8 cellular contexts compared by ENCODE assay signal in genomic region chr10:102917314-102917961, GRCh38. TPM values are rescaled to one million over a fixed set of nuclear protein-coding genes. Genes with fewer than 3 reads are reported as not detected.
DNase-seq lines count a peak whose midpoint lies in the region; ATAC-seq and TF ChIP-seq lines count a peak whose summit lies in the region.

No MANE protein-coding gene starts in this region.

- H3K4me3 Mint-ChIP-seq in T-cell: peak overlapping the region; percentile 91 to 93 (median 92)
- peak overlapping the region; percentile 94 for H3K4me3 Mint-ChIP-seq in progenitor cell of endocrine pancreas (ENCODE audit: low read depth)
- H3K4me3 Mint-ChIP-seq in type B pancreatic cell: peak overlapping the region; percentile 95

- H3K9me3 ChIP-seq in Karpas-422 (ENCODE audit: low read length) (no peaks in the 10 kb centered on the region), adrenal gland (replicated peaks in 1 of 3) (no peaks in the 10 kb centered on the region)

- no peak overlapping the region for H2AFZ ChIP-seq in Karpas-422 (ENCODE audit: low read length)

- DNase-seq in ELR (ENCODE audit: low read depth): peak; percentile 81
- DNase-seq in Karpas-422: peak; percentile 91
- peak; percentile 60 to 84 (median 76) for DNase-seq in T-cell
- peak; percentile 84 to 94 (median 90) for DNase-seq in adrenal gland
- peak; percentile 89 for DNase-seq in left ventricle myocardium superior
- peak; percentile 79 for DNase-seq in progenitor cell of endocrine pancreas (ENCODE audit: low spot score, unreplicated experiment)
- peak; percentile 88 for DNase-seq in type B pancreatic cell (ENCODE audit: extremely low spot score, unreplicated experiment)

- H3K36me3 ChIP-seq in Karpas-422 (ENCODE audit: insufficient read depth, low read length) (no peaks in the 10 kb centered on the region), adrenal gland (replicated peaks in 1 of 2) (no peaks in the 10 kb centered on the region)

- TF ChIP-seq CTCF in adrenal gland (IDR thresholded peaks at IDR 0.05) (peak; percentile 86 to 98 (median 96)), progenitor cell of endocrine pancreas (IDR thresholded peaks at IDR 0.05; ENCODE audit: unreplicated experiment) (peak; percentile 98), type B pancreatic cell (conservative IDR thresholded peaks at IDR 0.05) (peak; percentile 99)

- peaks cover 46 to 48% (median 46%) of the 10 kb centered on the region in 3 donors for H3K4me1 Mint-ChIP-seq in T-cell
- H3K4me1 Mint-ChIP-seq in progenitor cell of endocrine pancreas (ENCODE audit: low read depth): peaks cover 25% of the 10 kb centered on the region
- peaks cover 33% of the 10 kb centered on the region for H3K4me1 Mint-ChIP-seq in type B pancreatic cell (ENCODE audit: unreplicated experiment)

- ATAC-seq in GM21825 (IDR thresholded peaks at IDR 0.05; ENCODE audit: unreplicated experiment): peak; percentile 41
- ATAC-seq in T-cell (replicated peaks in 1 of 4): peak; percentile 48 to 59 (median 56)
- peak; percentile 79 for ATAC-seq in left ventricle myocardium superior

- peak; percentile 35 to 81 for TF ChIP-seq POLR2A in adrenal gland (IDR thresholded peaks at IDR 0.05)

- H3K27me3 Mint-ChIP-seq in T-cell: peaks cover 0 to 11% of the 10 kb centered on the region in 2 donors
- H3K27me3 Mint-ChIP-seq in progenitor cell of endocrine pancreas: peaks cover 21% of the 10 kb centered on the region
- H3K27me3 Mint-ChIP-seq in type B pancreatic cell: peaks cover 20% of the 10 kb centered on the region

- H3K27ac Mint-ChIP-seq in T-cell: peak overlapping the region; percentile 90 to 98
- H3K27ac Mint-ChIP-seq in progenitor cell of endocrine pancreas: peak overlapping the region; percentile 98
- peak overlapping the region; percentile 93 for H3K27ac Mint-ChIP-seq in type B pancreatic cell

- no peaks in the 10 kb centered on the region for H3K79me2 ChIP-seq in Karpas-422 (ENCODE audit: low read length)

- intact Hi-C loops in adrenal gland (cut with DNase I): loop anchor here (5.0 to 10.0 kb wide), 3 partner anchors 150 to 330 kb away; partner anchors contain the start of gene RPEL1 (in 2 of the 2)
- intact Hi-C loops in left ventricle myocardium superior (cut with micrococcal nuclease): loop anchor here (5.0 to 10.0 kb wide), 2 partner anchors 147 to 325 kb away; no protein-coding TSS in a partner anchor

- H4K20me1 ChIP-seq in Karpas-422 (ENCODE audit: insufficient read depth, low read depth, low read length): no peaks in the 10 kb centered on the region

- no peak overlapping the region for H3K9ac ChIP-seq in Karpas-422 (ENCODE audit: low read length)

- H3K36me3 Mint-ChIP-seq in T-cell (no peaks in the 10 kb centered on the region), progenitor cell of endocrine pancreas (ENCODE audit: insufficient read depth) (peaks cover 1% of the 10 kb centered on the region), type B pancreatic cell (peaks cover 3% of the 10 kb centered on the region)

- peak overlapping the region; percentile 39 for H3K4me2 ChIP-seq in Karpas-422 (ENCODE audit: low read depth, low read length, poor library complexity, severe bottlenecking)

- H3K4me1 ChIP-seq in Karpas-422 (ENCODE audit: low read length) (peaks cover 32% of the 10 kb centered on the region), adrenal gland (replicated peaks in 1 of 2) (peaks cover 18 to 48% of the 10 kb centered on the region in 2 donors)

- H3K9me2 ChIP-seq in Karpas-422 (replicated peaks; ENCODE audit: insufficient read depth, low read length): no peaks in the 10 kb centered on the region

- peak overlapping the region; percentile 31; the same call in 1 of the 2 replicates for H3K4me3 ChIP-seq in Karpas-422 (ENCODE audit: low read length)
- H3K4me3 ChIP-seq in adrenal gland: peak overlapping the region in 3 of 4 donors; percentile 10 to 87 (median 53)

- POLR2A ChIA-PET in T-cell (lab: Charles Lee): interaction anchor here (0.5 to 0.7 kb wide), 3 partner anchors 13 to 333 kb away, joined by 3 to 6 read pairs (median 3); no protein-coding TSS in a partner anchor

- 0 to 1% (median 0%) methylated on average over 3 to 45 of the region's 45 CpGs for WGBS in adrenal gland, 4 donors

- CTCF ChIA-PET in T-cell (lab: Charles Lee): interaction anchor here (0.6 to 1.9 kb wide), 20 partner anchors 16 to 1859 kb away, joined by 3 to 15 read pairs (median 3); partner anchors contain the start of genes ACTR1A (in 1 of the 2), ARL3 (in 1 of the 2) and TAF5 (in 1 of the 2)

- H3K27ac ChIP-seq in Karpas-422 (ENCODE audit: low read length): no peak overlapping the region
- peak overlapping the region; percentile 34 to 93 (median 87) for H3K27ac ChIP-seq in adrenal gland

- H3K9me3 Mint-ChIP-seq in T-cell (no peaks in the 10 kb centered on the region), progenitor cell of endocrine pancreas (ENCODE audit: low read depth) (no peaks in the 10 kb centered on the region), type B pancreatic cell (no peaks in the 10 kb centered on the region)

- no peaks in the 10 kb centered on the region for H3K27me3 ChIP-seq in Karpas-422 (ENCODE audit: low read length)
- no peaks in the 10 kb centered on the region for H3K27me3 ChIP-seq in adrenal gland

RNA-seq across cellular contexts. Expression of gene CNNM2, which starts 0.7 kb away (rescaled TPM):
- total RNA-seq in Karpas-422 (2014; rRNA removed; shearing (Covaris generic); ENCODE audit: low replicate concordance): 5.5 and 7.6 TPM in 2 replicates
- total RNA-seq in T-cell (10 to 100 TPM; 11.6 to 15.4 (median 14.2) TPM), adrenal gland (10 to 100 TPM; 27.6 to 52.0 (median 41.8) TPM), left ventricle myocardium superior (4.2 TPM), progenitor cell of endocrine pancreas (12.5 and 14.5 TPM in 2 replicates), type B pancreatic cell (ENCODE audit: low replicate concordance) (9.8 and 12.0 TPM in 2 replicates)
- polyA plus RNA-seq in adrenal gland: 10 to 100 TPM in 1 of 3 donors, 1 to 10 TPM in 2; 5.4 to 28.3 (median 8.3) TPM

RNA-seq across cellular contexts. Expression of gene AS3MT, which starts 48.2 kb away (rescaled TPM):
- total RNA-seq in Karpas-422 (2014; rRNA removed; shearing (Covaris generic); ENCODE audit: low replicate concordance): not detected in 2 replicates
- total RNA-seq in T-cell: 1 to 10 TPM in 1 of 5 donors, under 1 TPM in 4; 0.26 to 1.3 (median 0.50) TPM
- total RNA-seq in adrenal gland: 100 to 1,000 TPM; 177 to 361 (median 286) TPM
- 100 to 1,000 TPM; 275 to 910 (median 281) TPM for polyA plus RNA-seq in adrenal gland
- 22.4 TPM for total RNA-seq in left ventricle myocardium superior
- 20.2 and 26.9 TPM in 2 replicates for total RNA-seq in progenitor cell of endocrine pancreas
- total RNA-seq in type B pancreatic cell (ENCODE audit: low replicate concordance): 4.2 and 4.9 TPM in 2 replicates
